In genomic region chr11:10911907-10912306, GRCh38 we compare ENCODE assay signal across 12 cellular contexts.
"Had no signal": no experiment of that assay in that cellular context is flagged by ENCODE, and none has a peak within 500 bp of the region (broad histone marks: within the 10 kb centered on the region; RNA-seq: fewer than 3 reads in every experiment).

No MANE protein-coding gene starts in this region.

- H3K4me1 ChIP-seq: pancreas had no signal

- DNase-seq: activated CD4-positive, alpha-beta T cell treated with anti-CD3 and anti-CD28 coated beads, Interleukin-2, amount 50 U/mL, for 1 hour; activated naive CD4-positive, alpha-beta T cell treated with anti-CD3 and anti-CD28 coated beads, Interleukin-2, amount 10 ng/mL, durations not matched to agents 7 days and 5 days; activated T-cell treated with anti-CD3 and anti-CD28 coated beads for 4 hours; effector memory CD8-positive, alpha-beta T cell; left colon; pancreas; retina; small intestine; stomach had no signal

- H3K36me3 Mint-ChIP-seq: activated naive CD4-positive, alpha-beta T cell treated with anti-CD3 and anti-CD28 coated beads, Interleukin-2, amount 10 ng/mL, durations not matched to agents 7 days and 5 days; memory B cell had no signal

- H3K36me3 ChIP-seq: pancreas, stomach had no signal

- H3K9me3 ChIP-seq: pancreas, stomach had no signal

- H3K27me3 Mint-ChIP-seq: memory B cell had no signal

- H3K4me3 ChIP-seq: pancreas, stomach had no signal

- H3K4me3 Mint-ChIP-seq: activated naive CD4-positive, alpha-beta T cell treated with anti-CD3 and anti-CD28 coated beads, Interleukin-2, amount 10 ng/mL, durations not matched to agents 7 days and 5 days; activated T-helper 17 cell treated with anti-CD3 and anti-CD28 coated beads, Interleukin-2, amount 50 U/mL, for 72 hours; effector memory CD8-positive, alpha-beta T cell; memory B cell; neural crest cell had no signal

- H3K4me1 Mint-ChIP-seq: activated naive CD4-positive, alpha-beta T cell treated with anti-CD3 and anti-CD28 coated beads, Interleukin-2, amount 10 ng/mL, durations not matched to agents 7 days and 5 days; activated T-helper 17 cell treated with anti-CD3 and anti-CD28 coated beads, Interleukin-2, amount 50 U/mL, for 72 hours had no signal

- H3K27me3 ChIP-seq: pancreas, stomach had no signal

- ATAC-seq: activated T-helper 17 cell treated with anti-CD3 and anti-CD28 coated beads, Interleukin-2, amount 50 U/mL, for 72 hours; effector memory CD8-positive, alpha-beta T cell; left colon; pancreas had no signal

- H3K9me3 Mint-ChIP-seq: effector memory CD8-positive, alpha-beta T cell; memory B cell had no signal

- H3K27ac ChIP-seq: pancreas, stomach had no signal

- H3K27ac Mint-ChIP-seq: activated naive CD4-positive, alpha-beta T cell treated with anti-CD3 and anti-CD28 coated beads, Interleukin-2, amount 10 ng/mL, durations not matched to agents 7 days and 5 days; activated T-helper 17 cell treated with anti-CD3 and anti-CD28 coated beads, Interleukin-2, amount 50 U/mL, for 72 hours; effector memory CD8-positive, alpha-beta T cell; memory B cell had no signal
